In the genomic region with DNA sequence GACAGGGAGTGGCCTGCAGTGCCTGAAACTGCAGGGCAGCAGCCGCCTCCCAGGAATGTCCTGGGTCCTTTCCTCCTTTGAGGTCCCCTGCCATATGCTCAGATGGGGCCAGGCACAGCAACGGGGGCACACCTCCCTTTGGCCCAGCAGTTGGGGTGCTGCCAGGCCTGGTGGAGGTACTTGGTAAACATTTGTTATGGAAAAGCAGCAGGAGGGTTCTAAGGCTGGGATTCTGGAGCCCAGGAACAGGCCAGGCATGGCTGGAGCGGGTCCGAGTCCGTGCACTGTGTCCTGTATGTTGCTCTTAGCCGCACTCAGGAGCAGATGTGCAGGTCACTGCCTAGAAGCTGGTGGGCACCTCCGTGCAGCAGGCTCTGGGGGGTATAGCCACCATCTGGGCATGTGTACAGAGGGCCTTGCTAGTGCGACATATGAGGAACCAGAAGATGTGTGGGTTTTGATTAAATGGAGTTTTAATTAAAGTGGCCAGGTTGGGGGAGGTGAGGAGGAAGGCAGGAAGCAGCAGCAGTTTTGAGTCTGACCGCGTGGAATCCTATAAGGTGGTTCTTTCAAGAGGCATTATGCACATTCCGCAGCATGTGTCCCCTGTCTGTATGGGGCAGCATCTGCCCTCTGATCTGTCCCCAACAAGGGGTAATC, we compare ENCODE assay signal across 9 cellular contexts. TPM values are rescaled to one million over a fixed set of nuclear protein-coding genes. Genes with fewer than 3 reads are reported as not detected.
A peak's percentile ranks its signal among the peaks of the same experiment; 100 is the strongest.
DNase-seq lines count a peak whose midpoint lies in the region; ATAC-seq and TF ChIP-seq lines count a peak whose summit lies in the region.
"Had no signal": no experiment of that assay in that cellular context is flagged by ENCODE, and none has a peak within 500 bp of the region (broad histone marks: within the 10 kb centered on the region; RNA-seq: fewer than 3 reads in every experiment).

No MANE protein-coding gene starts in this region.

- H3K27me3 Mint-ChIP-seq in effector memory CD8-positive, alpha-beta T cell = no peaks in the 10 kb centered on the region

- TF ChIP-seq CTCF in heart left ventricle (IDR thresholded peaks at IDR 0.05) (no peak), transverse colon (IDR thresholded peaks at IDR 0.05) (no peak)

- WGBS in heart left ventricle, 4 donors = 59 to 83% (median 67%) methylated on average over 11 of the region's 11 CpGs
- WGBS in right cardiac atrium = 67% methylated on average over 11 of the region's 11 CpGs
- WGBS in transverse colon (ENCODE audit: low coverage in 1 of 2), 2 donors = 63 to 71% methylated on average over 3 to 10 of the region's 11 CpGs

- H3K4me1 ChIP-seq in heart left ventricle (peaks cover 6 to 93% (median 49%) of the 10 kb centered on the region in 12 donors), right cardiac atrium (ENCODE audit: control insufficient read depth, insufficient read depth, low read length) (peaks cover 21% of the 10 kb centered on the region), transverse colon (peaks cover 23 to 40% (median 30%) of the 10 kb centered on the region in 4 donors)

- TF ChIP-seq EP300 in transverse colon (IDR thresholded peaks at IDR 0.05; ENCODE audit: low read depth) = no peak

- peaks cover 66% of the 10 kb centered on the region in 2 donors for H3K4me1 Mint-ChIP-seq in effector memory CD8-positive, alpha-beta T cell (ENCODE audit: low read depth in 2 of 2)

- H3K27me3 ChIP-seq in heart left ventricle = no peaks in the 10 kb centered on the region
- H3K27me3 ChIP-seq in right cardiac atrium (ENCODE audit: control insufficient read depth, insufficient read depth) = no peaks in the 10 kb centered on the region
- peaks cover 16% of the 10 kb centered on the region for H3K27me3 ChIP-seq in transverse colon

- H3K27ac Mint-ChIP-seq in effector memory CD8-positive, alpha-beta T cell = peak overlapping the region; percentile 96 to 98

- peak overlapping the region in 3 of 12 donors; percentile 6 to 57 (median 35) for H3K4me3 ChIP-seq in heart left ventricle
- H3K4me3 ChIP-seq in right cardiac atrium (ENCODE audit: low read length) = no peak overlapping the region
- H3K4me3 ChIP-seq in transverse colon = peak overlapping the region in 1 of 4 donors; percentile 9

- H3K27ac ChIP-seq in heart left ventricle (peak overlapping the region in 7 of 12 donors; percentile 6 to 80 (median 21)), right cardiac atrium (ENCODE audit: low read length) (no peak overlapping the region), transverse colon (peak overlapping the region; percentile 63 to 87 (median 66))

- in situ Hi-C loops in transverse colon (cut with MboI; ENCODE audit: low pct_ligation_motif_present in 1 of 4, low pct_unique_long_range_greater_than_20kb in 1 of 4, low sequenced_read_pairs in 3 of 4) = loop anchor here in 1 of 4 donors (10.0 kb wide), 1 partner anchor 96 kb away; no protein-coding TSS in a partner anchor

- H3K36me3 ChIP-seq in heart left ventricle (peaks cover 0 to 7% (median 0%) of the 10 kb centered on the region in 9 donors), transverse colon (no peaks in the 10 kb centered on the region)

- H3K9me3 ChIP-seq in heart left ventricle = no peaks in the 10 kb centered on the region
- H3K9me3 ChIP-seq in right cardiac atrium (ENCODE audit: control insufficient read depth, low read length) = no peaks in the 10 kb centered on the region
- H3K9me3 ChIP-seq in transverse colon = no peaks in the 10 kb centered on the region
- H3K9me3 ChIP-seq: left lung had no signal

- peaks cover 25% of the 10 kb centered on the region for H3K36me3 Mint-ChIP-seq in effector memory CD8-positive, alpha-beta T cell (ENCODE audit: insufficient read depth)

- ATAC-seq in heart left ventricle = no peak
- ATAC-seq in right cardiac atrium = no peak
- ATAC-seq in effector memory CD8-positive, alpha-beta T cell (replicated peaks) = no peak
- no peak for ATAC-seq in HG02763 (IDR thresholded peaks at IDR 0.05; ENCODE audit: unreplicated experiment)
- ATAC-seq: left lung had no signal

- TF ChIP-seq POLR2A in heart left ventricle (IDR thresholded peaks at IDR 0.05) = no peak
- no peak for TF ChIP-seq POLR2A in transverse colon (IDR thresholded peaks at IDR 0.05)

- H3K9me3 Mint-ChIP-seq in effector memory CD8-positive, alpha-beta T cell = no peaks in the 10 kb centered on the region

- peak in 2 of 5 donors; percentile 27 to 63 for DNase-seq in heart left ventricle
- no peak for DNase-seq in right cardiac atrium
- peak; percentile 83 for DNase-seq in NCI-H69 (lab: John Stamatoyannopoulos, UW)
- no peak for DNase-seq in effector memory CD8-positive, alpha-beta T cell
- no peak for DNase-seq in transverse colon
- no peak for DNase-seq in RKO (ENCODE audit: low spot score)
- DNase-seq in NCI-H1417 (lab: John Stamatoyannopoulos, UW) = no peak

- peak overlapping the region; percentile 86 to 89 for H3K4me3 Mint-ChIP-seq in effector memory CD8-positive, alpha-beta T cell

- intact Hi-C loops in heart left ventricle (cut with DNase I) = loop anchor here in 4 of 10 donors (5.0 kb wide), 4 partner anchors 43 to 102 kb away; no protein-coding TSS in a partner anchor
- intact Hi-C loops in right cardiac atrium (cut with DNase I) = loop anchor here in 3 of 4 donors (5.0 to 10.0 kb wide), 4 partner anchors 46 to 88 kb away; no protein-coding TSS in a partner anchor
- intact Hi-C loops in transverse colon (cut with DNase I; ENCODE audit: low total_unique reads) = loop anchor here (10.0 kb wide), 1 partner anchor 76 kb away; no protein-coding TSS in a partner anchor

RNA-seq across cellular contexts. Expression of a gene that starts 1.5 kb away (rescaled TPM):
- total RNA-seq in heart left ventricle = 10 to 100 TPM in 1 of 9 donors, 1 to 10 TPM in 8; 1.5 to 12.1 (median 4.5) TPM
- 1 to 10 TPM; 3.9 to 5.5 TPM for polyA plus RNA-seq in heart left ventricle
- 1 to 10 TPM; 3.7 to 5.6 (median 4.8) TPM for total RNA-seq in right cardiac atrium
- 6.6 TPM for polyA plus RNA-seq in right cardiac atrium
- 1 to 10 TPM in 3 of 4 donors, not detected in 1; 3.0 to 6.2 (median 3.0) TPM for total RNA-seq in transverse colon
